In genomic region chr20:35318502-35319157, GRCh38 we compare ENCODE assay signal across 8 cellular contexts. TPM values are rescaled to one million over a fixed set of nuclear protein-coding genes. Genes with fewer than 3 reads are reported as not detected.
DNase-seq lines count a peak whose midpoint lies in the region; TF ChIP-seq lines count a peak whose summit lies in the region.

No MANE protein-coding gene starts in this region.

- H3K27me3 ChIP-seq in MM.1S (replicated peaks; ENCODE audit: insufficient read depth, low read length) = no peaks in the 10 kb centered on the region

- H3K79me2 ChIP-seq in MM.1S (ENCODE audit: low read length) = no peaks in the 10 kb centered on the region

- no peaks in the 10 kb centered on the region for H3F3A ChIP-seq in MM.1S (ENCODE audit: insufficient read depth, low read length)

- H2AFZ ChIP-seq in MM.1S (ENCODE audit: low read length) = 0 out of 2 replicates have a peak overlapping the region, but pooled peaks have one; percentile 20

- DNase-seq in MM.1S (no peak), dermis blood vessel endothelial cell (peak; percentile 86), myocyte (ENCODE audit: low read depth) (peak; percentile 90), nucleus accumbens (lab: John Stamatoyannopoulos, UW) (no peak), inferior parietal cortex (ENCODE audit: extremely low spot score) (no peak), NCI-H2171 treated with DMSO at 0.1 percent for 48 hours (lab: John Stamatoyannopoulos, UW) (no peak), immature natural killer cell (no peak)

- H3K4me3 Mint-ChIP-seq in immature natural killer cell = no peak overlapping the region

- no peak overlapping the region for H3K9ac ChIP-seq in MM.1S (ENCODE audit: low read length)

- H3K4me2 ChIP-seq in MM.1S (ENCODE audit: low read depth, low read length) = no peak overlapping the region

- H3K4me1 Mint-ChIP-seq in immature natural killer cell = peaks cover 24% of the 10 kb centered on the region in 2 donors

- H3K27ac Mint-ChIP-seq in immature natural killer cell = no peak overlapping the region

- peaks cover 0 to 8% (median 3%) of the 10 kb centered on the region in 3 donors for H3K36me3 Mint-ChIP-seq in immature natural killer cell

- no peaks in the 10 kb centered on the region for H3K9me3 ChIP-seq in MM.1S (replicated peaks; ENCODE audit: insufficient read depth, low read length)

- no peaks in the 10 kb centered on the region for H4K20me1 ChIP-seq in MM.1S (ENCODE audit: insufficient read depth, low read length)

- H3K4me3 ChIP-seq in MM.1S (ENCODE audit: low read length) = no peak overlapping the region

- no peaks in the 10 kb centered on the region for H3K9me2 ChIP-seq in MM.1S (replicated peaks; ENCODE audit: insufficient read depth, low read length)

- H3K27me3 Mint-ChIP-seq in immature natural killer cell (ENCODE audit: low read depth in 3 of 3) = no peaks in the 10 kb centered on the region

- peak overlapping the region; percentile 55 for H3K27ac ChIP-seq in C4-2B
- no peak overlapping the region for H3K27ac ChIP-seq in MM.1S (ENCODE audit: low read length)

- TF ChIP-seq CTCF in C4-2B (conservative IDR thresholded peaks at IDR 0.05) = no peak
- no peak for TF ChIP-seq CTCF in MM.1S (IDR thresholded peaks at IDR 0.05; ENCODE audit: low read length)

- H3K9me3 Mint-ChIP-seq in immature natural killer cell = no peaks in the 10 kb centered on the region

- no peaks in the 10 kb centered on the region for H3K36me3 ChIP-seq in MM.1S (replicated peaks; ENCODE audit: insufficient read depth, low read length)

- no peaks in the 10 kb centered on the region for H3K4me1 ChIP-seq in MM.1S (ENCODE audit: low read length)

RNA-seq across cellular contexts. Expression of gene FAM83C, which starts 26.4 kb away (rescaled TPM):
- total RNA-seq in dermis blood vessel endothelial cell (not detected in 2 replicates), myocyte (not detected in 2 replicates)
- not detected for polyA plus RNA-seq in myocyte (2012)
- polyA plus RNA-seq in immature natural killer cell = not detected

RNA-seq across cellular contexts. Expression of gene EIF6, which starts 34.1 kb away (rescaled TPM):
- total RNA-seq in dermis blood vessel endothelial cell = 147 and 186 TPM in 2 replicates
- total RNA-seq in myocyte = 79.4 and 88.0 TPM in 2 replicates
- 155 TPM for polyA plus RNA-seq in myocyte (2012)
- 100 to 1,000 TPM; 236 to 379 (median 249) TPM for polyA plus RNA-seq in immature natural killer cell

RNA-seq across cellular contexts. Expression of gene MMP24OS, which starts 40.7 kb away (rescaled TPM):
- total RNA-seq in dermis blood vessel endothelial cell (7.3 TPM in 2 replicates), myocyte (18.9 and 21.4 TPM in 2 replicates)
- 84.6 TPM for polyA plus RNA-seq in myocyte (2012)
- polyA plus RNA-seq in immature natural killer cell = 10 to 100 TPM in 2 of 3 donors, 1 to 10 TPM in 1; 5.1 to 22.2 (median 17.7) TPM

Comparison
In these comparisons a context has a peak if more than half of its experiments do, and no peak if none do; other contexts are left out.
1. DNase-seq: peak in dermis blood vessel endothelial cell (single experiment) and myocyte (single experiment); none in MM.1S (single experiment), nucleus accumbens (0 of 56), inferior parietal cortex (single experiment), NCI-H2171 treated with DMSO at 0.1 percent for 48 hours (single experiment) and immature natural killer cell (0 of 3).